Comparison of ENCODE assay signal across 1 cellular context in the genomic region with DNA sequence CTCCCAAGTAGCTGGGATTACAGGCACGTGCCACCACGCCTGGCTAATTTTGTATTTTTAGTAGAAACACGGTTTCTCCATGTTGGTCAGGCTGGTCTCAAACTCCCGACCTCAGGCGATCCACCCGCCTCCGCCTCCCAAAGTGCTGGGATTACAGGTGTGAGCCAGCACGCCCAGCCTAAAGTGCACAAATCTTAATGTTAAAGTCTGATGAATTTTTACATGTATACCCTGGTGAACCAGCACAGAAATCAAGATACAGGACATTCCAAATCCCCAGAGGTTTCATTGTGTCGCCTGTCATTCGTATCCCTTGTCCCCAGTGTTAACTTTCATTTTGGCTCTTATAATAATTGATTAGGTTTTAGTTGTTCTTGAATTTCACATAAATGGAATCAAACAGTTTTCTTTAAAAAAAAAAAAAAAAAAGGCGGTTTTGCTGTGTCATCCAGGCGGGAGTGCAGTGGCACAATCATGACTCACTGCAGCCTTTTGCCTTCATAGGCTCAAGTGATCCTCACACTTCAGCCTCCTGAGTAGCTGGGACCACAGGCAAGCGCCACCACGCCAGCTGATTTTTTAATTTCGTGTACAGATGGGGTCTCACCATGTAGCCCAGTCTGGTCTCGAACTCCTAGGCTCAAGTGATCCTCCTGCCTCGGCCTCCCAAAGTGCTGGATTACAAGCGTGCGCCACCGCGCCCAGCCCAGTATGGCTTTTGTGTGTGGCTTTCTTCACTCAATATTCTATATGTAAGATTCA.
TF ChIP-seq lines count a peak whose summit lies in the region.

No MANE protein-coding gene starts in this region.

TF ChIP-seq in HCT116, 20 proteins besides CTCF, POLR2A, EP300 and RAD21 (continued from another document):
- TF ChIP-seq POLR2AphosphoS5 (IDR thresholded peaks at IDR 0.05; ENCODE audit: low read depth, low read length) (0 out of 2 replicates have a peak, but pooled peaks have one; percentile 39), ZBTB33 (IDR thresholded peaks at IDR 0.05; ENCODE audit: extremely low read depth, insufficient replicate concordance, low read length) (no peak), SRF (IDR thresholded peaks at IDR 0.05; ENCODE audit: low read depth) (no peak), SIN3A (IDR thresholded peaks at IDR 0.05; ENCODE audit: low read depth) (no peak), EGR1 (IDR thresholded peaks at IDR 0.05; ENCODE audit: low read depth) (no peak), TCF7L2 (IDR thresholded peaks at IDR 0.05; ENCODE audit: borderline replicate concordance, extremely low read depth, insufficient read depth, insufficient read length) (no peak), EZH2phosphoT487 (IDR thresholded peaks at IDR 0.05; ENCODE audit: borderline replicate concordance) (no peak), ZNF274 (IDR thresholded peaks at IDR 0.05; ENCODE audit: low read depth, low read length) (no peak), JUND (IDR thresholded peaks at IDR 0.05) (peak; percentile 44; the same call in 1 of the 2 replicates), CEBPB (IDR thresholded peaks at IDR 0.05; ENCODE audit: low read depth) (peak; percentile 38), YY1 (IDR thresholded peaks at IDR 0.05; ENCODE audit: extremely low read depth, insufficient replicate concordance, low read depth, low read length) (no peak)
- TF ChIP-seq, protein P1, sequence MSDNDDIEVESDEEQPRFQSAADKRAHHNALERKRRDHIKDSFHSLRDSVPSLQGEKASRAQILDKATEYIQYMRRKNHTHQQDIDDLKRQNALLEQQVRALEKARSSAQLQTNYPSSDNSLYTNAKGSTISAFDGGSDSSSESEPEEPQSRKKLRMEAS (IDR thresholded peaks at IDR 0.05), result no peak; the same call in none of the 2 replicates
- TF ChIP-seq, protein P2, sequence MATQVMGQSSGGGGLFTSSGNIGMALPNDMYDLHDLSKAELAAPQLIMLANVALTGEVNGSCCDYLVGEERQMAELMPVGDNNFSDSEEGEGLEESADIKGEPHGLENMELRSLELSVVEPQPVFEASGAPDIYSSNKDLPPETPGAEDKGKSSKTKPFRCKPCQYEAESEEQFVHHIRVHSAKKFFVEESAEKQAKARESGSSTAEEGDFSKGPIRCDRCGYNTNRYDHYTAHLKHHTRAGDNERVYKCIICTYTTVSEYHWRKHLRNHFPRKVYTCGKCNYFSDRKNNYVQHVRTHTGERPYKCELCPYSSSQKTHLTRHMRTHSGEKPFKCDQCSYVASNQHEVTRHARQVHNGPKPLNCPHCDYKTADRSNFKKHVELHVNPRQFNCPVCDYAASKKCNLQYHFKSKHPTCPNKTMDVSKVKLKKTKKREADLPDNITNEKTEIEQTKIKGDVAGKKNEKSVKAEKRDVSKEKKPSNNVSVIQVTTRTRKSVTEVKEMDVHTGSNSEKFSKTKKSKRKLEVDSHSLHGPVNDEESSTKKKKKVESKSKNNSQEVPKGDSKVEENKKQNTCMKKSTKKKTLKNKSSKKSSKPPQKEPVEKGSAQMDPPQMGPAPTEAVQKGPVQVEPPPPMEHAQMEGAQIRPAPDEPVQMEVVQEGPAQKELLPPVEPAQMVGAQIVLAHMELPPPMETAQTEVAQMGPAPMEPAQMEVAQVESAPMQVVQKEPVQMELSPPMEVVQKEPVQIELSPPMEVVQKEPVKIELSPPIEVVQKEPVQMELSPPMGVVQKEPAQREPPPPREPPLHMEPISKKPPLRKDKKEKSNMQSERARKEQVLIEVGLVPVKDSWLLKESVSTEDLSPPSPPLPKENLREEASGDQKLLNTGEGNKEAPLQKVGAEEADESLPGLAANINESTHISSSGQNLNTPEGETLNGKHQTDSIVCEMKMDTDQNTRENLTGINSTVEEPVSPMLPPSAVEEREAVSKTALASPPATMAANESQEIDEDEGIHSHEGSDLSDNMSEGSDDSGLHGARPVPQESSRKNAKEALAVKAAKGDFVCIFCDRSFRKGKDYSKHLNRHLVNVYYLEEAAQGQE (IDR thresholded peaks at IDR 0.05; ENCODE audit: low read depth), result no peak
- TF ChIP-seq, protein P3, sequence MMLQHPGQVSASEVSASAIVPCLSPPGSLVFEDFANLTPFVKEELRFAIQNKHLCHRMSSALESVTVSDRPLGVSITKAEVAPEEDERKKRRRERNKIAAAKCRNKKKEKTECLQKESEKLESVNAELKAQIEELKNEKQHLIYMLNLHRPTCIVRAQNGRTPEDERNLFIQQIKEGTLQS (IDR thresholded peaks at IDR 0.05), result no peak
